Comparison of ENCODE assay signal across 1 cellular context in the genomic region with DNA sequence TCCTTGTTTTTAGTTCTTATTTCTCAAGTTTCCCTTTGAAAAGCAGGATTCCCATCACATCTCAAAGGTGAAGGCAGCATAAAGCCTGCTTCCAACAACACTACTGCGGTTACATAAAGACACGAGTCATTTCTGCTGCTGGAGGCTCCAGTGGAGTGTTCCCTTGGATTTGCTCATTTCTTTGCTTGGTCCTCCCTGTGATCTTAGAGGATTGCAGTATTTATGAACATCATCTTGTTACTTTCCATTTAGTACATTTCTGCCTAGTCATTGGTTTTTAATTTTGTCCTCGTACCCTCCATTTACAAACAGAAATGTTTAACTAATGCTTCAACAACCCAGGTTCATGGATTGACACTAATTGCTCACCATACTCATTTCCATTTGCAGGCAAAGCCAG.
TF ChIP-seq lines count a peak whose summit lies in the region.

No MANE protein-coding gene starts in this region.

TF ChIP-seq in H1, 55 proteins besides CTCF, POLR2A, EP300 and RAD21 (continued from another document):
- TF ChIP-seq, protein P1, sequence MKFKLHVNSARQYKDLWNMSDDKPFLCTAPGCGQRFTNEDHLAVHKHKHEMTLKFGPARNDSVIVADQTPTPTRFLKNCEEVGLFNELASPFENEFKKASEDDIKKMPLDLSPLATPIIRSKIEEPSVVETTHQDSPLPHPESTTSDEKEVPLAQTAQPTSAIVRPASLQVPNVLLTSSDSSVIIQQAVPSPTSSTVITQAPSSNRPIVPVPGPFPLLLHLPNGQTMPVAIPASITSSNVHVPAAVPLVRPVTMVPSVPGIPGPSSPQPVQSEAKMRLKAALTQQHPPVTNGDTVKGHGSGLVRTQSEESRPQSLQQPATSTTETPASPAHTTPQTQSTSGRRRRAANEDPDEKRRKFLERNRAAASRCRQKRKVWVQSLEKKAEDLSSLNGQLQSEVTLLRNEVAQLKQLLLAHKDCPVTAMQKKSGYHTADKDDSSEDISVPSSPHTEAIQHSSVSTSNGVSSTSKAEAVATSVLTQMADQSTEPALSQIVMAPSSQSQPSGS (IDR thresholded peaks at IDR 0.05; ENCODE audit: low read length): no peak
- TF ChIP-seq ASH2L (IDR thresholded peaks at IDR 0.05; ENCODE audit: low read length) (no peak), CTBP2 (IDR thresholded peaks at IDR 0.05; ENCODE audit: borderline replicate concordance, insufficient read depth, insufficient read length, low read length) (no peak), RBBP5 (IDR thresholded peaks at IDR 0.05; ENCODE audit: borderline replicate concordance, low read depth, low read length) (no peak), RFX5 (IDR thresholded peaks at IDR 0.05; ENCODE audit: borderline replicate concordance, low read depth, low read length) (no peak), CHD1 (IDR thresholded peaks at IDR 0.05; ENCODE audit: low read depth, low read length) (no peak), TAF7 (optimal IDR thresholded peaks at IDR 0.05; ENCODE audit: borderline replicate concordance, low read depth, low read length) (no peak), POU5F1 (IDR thresholded peaks at IDR 0.05; ENCODE audit: low read depth, low read length) (no peak), JUN (IDR thresholded peaks at IDR 0.05; ENCODE audit: low read depth, low read length) (no peak), FOSL1 (IDR thresholded peaks at IDR 0.05; ENCODE audit: insufficient read depth, low read depth, low read length) (no peak)
- TF ChIP-seq, protein P2, sequence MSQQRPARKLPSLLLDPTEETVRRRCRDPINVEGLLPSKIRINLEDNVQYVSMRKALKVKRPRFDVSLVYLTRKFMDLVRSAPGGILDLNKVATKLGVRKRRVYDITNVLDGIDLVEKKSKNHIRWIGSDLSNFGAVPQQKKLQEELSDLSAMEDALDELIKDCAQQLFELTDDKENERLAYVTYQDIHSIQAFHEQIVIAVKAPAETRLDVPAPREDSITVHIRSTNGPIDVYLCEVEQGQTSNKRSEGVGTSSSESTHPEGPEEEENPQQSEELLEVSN (IDR thresholded peaks at IDR 0.05): no peak
